Comparison of ENCODE assay signal across 20 cellular contexts in genomic region chr16:17276610-17277009, GRCh38.
"Had no signal": no experiment of that assay in that cellular context is flagged by ENCODE, and none has a peak within 500 bp of the region (broad histone marks: within the 10 kb centered on the region; RNA-seq: fewer than 3 reads in every experiment).

No MANE protein-coding gene starts in this region.

- H3K9ac ChIP-seq: neural progenitor cell had no signal

- H3K36me3 ChIP-seq: neural progenitor cell, thyroid gland had no signal

- DNase-seq: cortex of kidney; effector memory CD8-positive, alpha-beta T cell; kidney; naive thymus-derived CD4-positive, alpha-beta T cell; psoas muscle; retina; stimulated activated CD4-positive, alpha-beta T cell treated with anti-CD3 and anti-CD28 coated beads, Interleukin-12 subunit alpha, Interleukin-12 subunit beta, amount 100 ng/mL, for 4 hours; stimulated activated CD4-positive, alpha-beta T cell treated with anti-CD3 and anti-CD28 coated beads, Interleukin-1b, Interleukin-23, amount 100 ng/mL, for 48 hours; stimulated activated CD4-positive, alpha-beta T cell treated with anti-CD3 and anti-CD28 coated beads, Interleukin-4, amount 100 ng/mL, for 1 hour; stimulated activated CD8-positive, alpha-beta memory T cell treated with anti-CD3 and anti-CD28 coated beads, Interleukin-4, amount 100 ng/mL, for 48 hours; stimulated activated naive CD4-positive, alpha-beta T cell; stimulated activated naive CD8-positive, alpha-beta T cell treated with anti-CD3 and anti-CD28 coated beads, Interleukin-15, amount 100 ng/mL, for 72 hours; thyroid gland had no signal

- H3K4me1 ChIP-seq: psoas muscle had no signal

- H3K9me3 Mint-ChIP-seq: effector memory CD8-positive, alpha-beta T cell; memory B cell; naive thymus-derived CD4-positive, alpha-beta T cell; nephron; neural progenitor cell; stimulated activated naive CD8-positive, alpha-beta T cell treated with anti-CD3 and anti-CD28 coated beads, Interleukin-15, amount 100 ng/mL, for 72 hours; type B pancreatic cell had no signal

- H3K4me3 Mint-ChIP-seq: effector memory CD8-positive, alpha-beta T cell; memory B cell; naive thymus-derived CD4-positive, alpha-beta T cell; nephron; neural progenitor cell; stimulated activated naive CD8-positive, alpha-beta T cell treated with anti-CD3 and anti-CD28 coated beads, Interleukin-15, amount 100 ng/mL, for 72 hours; type B pancreatic cell had no signal

- ATAC-seq: effector memory CD8-positive, alpha-beta T cell; left lobe of liver; naive thymus-derived CD4-positive, alpha-beta T cell; psoas muscle; stimulated activated naive CD8-positive, alpha-beta T cell treated with anti-CD3 and anti-CD28 coated beads, Interleukin-15, amount 100 ng/mL, for 72 hours had no signal

- H3K27me3 ChIP-seq: neural progenitor cell, thyroid gland had no signal

- H3K36me3 Mint-ChIP-seq: neural progenitor cell, type B pancreatic cell had no signal

- H3K4me3 ChIP-seq: lung, neural progenitor cell, psoas muscle, smooth muscle cell, thyroid gland had no signal

- H3K27ac ChIP-seq: neural progenitor cell, psoas muscle, thyroid gland had no signal

- H3K9me3 ChIP-seq: psoas muscle, thyroid gland had no signal

- H3K27me3 Mint-ChIP-seq: effector memory CD8-positive, alpha-beta T cell; memory B cell; naive thymus-derived CD4-positive, alpha-beta T cell; stimulated activated naive CD8-positive, alpha-beta T cell treated with anti-CD3 and anti-CD28 coated beads, Interleukin-15, amount 100 ng/mL, for 72 hours had no signal

- H3K27ac Mint-ChIP-seq: memory B cell; nephron; neural progenitor cell; stimulated activated naive CD8-positive, alpha-beta T cell treated with anti-CD3 and anti-CD28 coated beads, Interleukin-15, amount 100 ng/mL, for 72 hours; type B pancreatic cell had no signal
